ENCODE assay signal across 8 cellular contexts in the genomic region with DNA sequence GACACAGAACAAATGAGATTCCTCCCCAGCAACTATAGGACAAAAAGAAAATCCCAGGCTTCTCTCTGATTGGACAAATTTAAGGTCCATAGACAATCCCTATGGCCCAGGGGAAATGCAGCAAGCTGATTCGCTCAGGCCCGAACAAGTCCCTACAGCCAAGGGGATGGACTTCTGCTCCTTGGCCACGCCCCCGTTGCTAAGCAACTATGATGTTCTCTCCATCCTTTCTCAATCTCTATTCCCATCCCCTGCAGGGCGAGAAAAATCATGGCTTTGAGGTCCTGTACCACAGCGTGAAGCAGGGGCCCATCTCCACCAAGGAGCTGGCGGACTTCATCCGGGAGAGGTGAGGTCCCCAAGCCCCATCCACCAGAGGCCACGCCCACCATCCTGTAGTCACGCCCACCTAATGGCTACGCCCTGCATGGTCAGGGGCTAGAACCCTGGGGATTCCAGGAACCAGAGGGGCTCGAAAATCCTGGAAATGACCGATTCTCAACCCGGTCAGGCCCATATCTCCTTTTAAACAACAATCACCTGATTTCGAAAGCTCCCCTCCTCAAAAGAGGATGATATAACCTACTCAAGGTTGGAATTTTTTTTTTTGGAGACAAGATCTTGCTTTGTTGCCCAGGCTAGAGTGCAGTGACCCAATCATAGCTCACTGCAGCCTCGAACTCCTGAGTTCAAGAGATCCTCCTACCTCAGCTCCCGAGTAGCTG. TPM values are rescaled to one million over a fixed set of nuclear protein-coding genes. Genes with fewer than 3 reads are reported as not detected.
DNase-seq lines count a peak whose midpoint lies in the region; ATAC-seq and TF ChIP-seq lines count a peak whose summit lies in the region.

No MANE protein-coding gene starts in this region.

- no peaks in the 10 kb centered on the region for H4K20me1 ChIP-seq in OCI-LY7 (ENCODE audit: insufficient read depth, low read length)

- BruUV-seq in OCI-LY7 (replicated peaks; lab: Mats Ljungman, UMichigan) = no TSS peak

- H3K27ac ChIP-seq in OCI-LY7 (ENCODE audit: low read depth, low read length, poor library complexity, severe bottlenecking) = no peak overlapping the region
- H3K27ac ChIP-seq in testis = no peak overlapping the region

- peak; percentile 48 to 60 for DNase-seq in activated T-cell treated with anti-CD3 and anti-CD28 coated beads, Interleukin-2, amount 50 U/mL, for 48 hours
- DNase-seq in activated T-cell treated with anti-CD3 and anti-CD28 coated beads, Interleukin-2, amount 50 U/mL, for 24 hours = no peak
- DNase-seq in OCI-LY7 (ENCODE audit: low spot score) (peak; percentile 68), testis (peak; percentile 82), mesenteric fat pad (ENCODE audit: low spot score) (no peak), dedifferentiated amniotic fluid mesenchymal stem cell (ENCODE audit: extremely low spot score) (no peak)

- H3K36me3 Mint-ChIP-seq in activated T-cell treated with anti-CD3 and anti-CD28 coated beads, Interleukin-2, amount 50 U/mL, for 24 hours (ENCODE audit: low read depth) = peaks cover 87% of the 10 kb centered on the region

- H3K27me3 ChIP-seq in testis = no peaks in the 10 kb centered on the region

- CTCF ChIA-PET in OCI-LY7 (lab: Charles Lee; ENCODE audit: unreplicated experiment) = interaction anchor here (1.3 kb wide), 1 partner anchor 13 kb away, joined by 4 read pairs; no protein-coding TSS in a partner anchor

- H3K4me1 ChIP-seq in OCI-LY7 (ENCODE audit: insufficient read depth, low read length, poor library complexity, severe bottlenecking) (peaks cover 30% of the 10 kb centered on the region), testis (peaks cover 7% of the 10 kb centered on the region)

- no peak overlapping the region for H2AFZ ChIP-seq in OCI-LY7 (ENCODE audit: low read length)

- no peaks in the 10 kb centered on the region for H3K9me3 Mint-ChIP-seq in activated T-cell treated with anti-CD3 and anti-CD28 coated beads, Interleukin-2, amount 50 U/mL, for 24 hours

- H3K36me3 ChIP-seq in OCI-LY7 (ENCODE audit: insufficient read depth, low read length) (peaks cover 94% of the 10 kb centered on the region), testis (ENCODE audit: low read depth, missing control alignments) (no peaks in the 10 kb centered on the region)

- no peak for TF ChIP-seq CTCF in OCI-LY7 (conservative IDR thresholded peaks at IDR 0.05; ENCODE audit: low read length)
- TF ChIP-seq CTCF in testis (IDR thresholded peaks at IDR 0.05) = no peak

- no peak overlapping the region for H3K4me3 Mint-ChIP-seq in activated T-cell treated with anti-CD3 and anti-CD28 coated beads, Interleukin-2, amount 50 U/mL, for 24 hours

- no peak overlapping the region for H3K27ac Mint-ChIP-seq in activated T-cell treated with anti-CD3 and anti-CD28 coated beads, Interleukin-2, amount 50 U/mL, for 24 hours

- H3K4me3 ChIP-seq in OCI-LY7 (ENCODE audit: low read depth, low read length, poor library complexity, severe bottlenecking) (no peak overlapping the region), testis (no peak overlapping the region)

- peaks cover 16% of the 10 kb centered on the region for H3K4me1 Mint-ChIP-seq in activated T-cell treated with anti-CD3 and anti-CD28 coated beads, Interleukin-2, amount 50 U/mL, for 24 hours (ENCODE audit: low read depth)

- TF ChIP-seq POLR2A in testis (IDR thresholded peaks at IDR 0.05) = no peak

- no peaks in the 10 kb centered on the region for H3K27me3 Mint-ChIP-seq in activated T-cell treated with anti-CD3 and anti-CD28 coated beads, Interleukin-2, amount 50 U/mL, for 24 hours

- no peak overlapping the region for H3K4me2 ChIP-seq in OCI-LY7 (ENCODE audit: low read length)

- H3K9me2 ChIP-seq in OCI-LY7 (ENCODE audit: insufficient read depth, low read length) = no peaks in the 10 kb centered on the region

- 43 to 56% methylated on average over 17 of the region's 17 CpGs for WGBS in testis, 2 donors

- ATAC-seq in esophagus mucosa (peak; percentile 27), HG02571 (IDR thresholded peaks at IDR 0.05; ENCODE audit: unreplicated experiment) (no peak)

- H3K9me3 ChIP-seq in OCI-LY7 (ENCODE audit: low read length) (no peaks in the 10 kb centered on the region), testis (no peaks in the 10 kb centered on the region)

- POLR2A ChIA-PET in OCI-LY7 (lab: Charles Lee) = interaction anchor here (1.3 kb wide), 1 partner anchor 11 kb away, joined by 3 read pairs; a partner anchor contains a TSS

- intact Hi-C loops in OCI-LY7 (cut with micrococcal nuclease; ENCODE audit: unreplicated experiment) = no loop called here
- intact Hi-C loops in testis (cut with DNase I; ENCODE audit: low total_unique reads) = no loop called here

- 0 out of 2 replicates have a peak, but pooled peaks cover 5% of the 10 kb centered on the region for H3K79me2 ChIP-seq in OCI-LY7 (ENCODE audit: insufficient read depth, low read depth, low read length)

RNA-seq across cellular contexts. Expression of a gene that starts 11.4 kb away (rescaled TPM):
- 80.6 and 85.6 TPM in 2 replicates for total RNA-seq in OCI-LY7 (2014; rRNA removed; shearing (Covaris generic))
- total RNA-seq in OCI-LY7 (2022) (107 and 115 TPM in 2 replicates), esophagus mucosa (0.76 TPM), testis (10 to 100 TPM; 12.8 to 15.6 TPM), mesenteric fat pad (2.6 TPM)
- 9.8 TPM for polyA plus RNA-seq in testis (ENCODE audit: insufficient read depth, low read depth, low replicate concordance)

RNA-seq across cellular contexts. Expression of a gene that starts 32.3 kb away (rescaled TPM):
- not detected in 2 replicates for total RNA-seq in OCI-LY7 (2014; rRNA removed; shearing (Covaris generic))
- not detected in 2 replicates for total RNA-seq in OCI-LY7 (2022)
- total RNA-seq in esophagus mucosa = 19.4 TPM
- under 1 TPM; 0.19 to 0.71 TPM for total RNA-seq in testis
- 0.63 TPM for polyA plus RNA-seq in testis (ENCODE audit: insufficient read depth, low read depth, low replicate concordance)
- 0.32 TPM for total RNA-seq in mesenteric fat pad

RNA-seq across cellular contexts. Expression of a gene that starts 43.4 kb away (rescaled TPM):
- 11.5 and 31.6 TPM in 2 replicates for total RNA-seq in OCI-LY7 (2014; rRNA removed; shearing (Covaris generic))
- total RNA-seq in OCI-LY7 (2022) (53.1 and 61.1 TPM in 2 replicates), esophagus mucosa (16.9 TPM), testis (100 to 1,000 TPM in 1 of 2 donors, 10 to 100 TPM in 1; 95.5 to 106 TPM), mesenteric fat pad (71.1 TPM)
- 123 TPM for polyA plus RNA-seq in testis (ENCODE audit: insufficient read depth, low read depth, low replicate concordance)

RNA-seq across cellular contexts. Expression of a gene that starts 58.7 kb away (rescaled TPM):
- total RNA-seq in OCI-LY7 (2014; rRNA removed; shearing (Covaris generic)) = 0.25 TPM in 1 of 2 replicates, not detected in the other
- total RNA-seq in OCI-LY7 (2022) = 0.38 TPM in 1 of 2 replicates, not detected in the other
- not detected for total RNA-seq in esophagus mucosa
- 100 to 1,000 TPM in 1 of 2 donors, 10 to 100 TPM in 1; 39.0 to 183 TPM for total RNA-seq in testis
- polyA plus RNA-seq in testis (ENCODE audit: insufficient read depth, low read depth, low replicate concordance) = 1,477 TPM
- 0.61 TPM for total RNA-seq in mesenteric fat pad

Comparison
In these comparisons a context has a peak if more than half of its experiments do, and no peak if none do; other contexts are left out.
1. DNase-seq: peak in activated T-cell treated with anti-CD3 and anti-CD28 coated beads, Interleukin-2, amount 50 U/mL, for 48 hours (2 of 2), OCI-LY7 (single experiment) and testis (single experiment); none in activated T-cell treated with anti-CD3 and anti-CD28 coated beads, Interleukin-2, amount 50 U/mL, for 24 hours (single experiment), mesenteric fat pad (single experiment) and dedifferentiated amniotic fluid mesenchymal stem cell (single experiment).
2. RNA of a gene that starts 11.4 kb away (total RNA-seq): 80.6 to 115 TPM in OCI-LY7; 12.8 to 15.6 TPM in testis, 2.6 TPM in mesenteric fat pad (single experiment) and 0.76 TPM in esophagus mucosa (single experiment); every median in the first group is over 4 times any median in the second.
3. RNA of a gene that starts 32.3 kb away (total RNA-seq): 19.4 TPM in esophagus mucosa (single experiment); 0.19 to 0.71 TPM in testis, 0.32 TPM in mesenteric fat pad (single experiment) and not detected in OCI-LY7; every median in the first group is over 10 times any median in the second.